16 cellular contexts compared by ENCODE assay signal in the genomic region with DNA sequence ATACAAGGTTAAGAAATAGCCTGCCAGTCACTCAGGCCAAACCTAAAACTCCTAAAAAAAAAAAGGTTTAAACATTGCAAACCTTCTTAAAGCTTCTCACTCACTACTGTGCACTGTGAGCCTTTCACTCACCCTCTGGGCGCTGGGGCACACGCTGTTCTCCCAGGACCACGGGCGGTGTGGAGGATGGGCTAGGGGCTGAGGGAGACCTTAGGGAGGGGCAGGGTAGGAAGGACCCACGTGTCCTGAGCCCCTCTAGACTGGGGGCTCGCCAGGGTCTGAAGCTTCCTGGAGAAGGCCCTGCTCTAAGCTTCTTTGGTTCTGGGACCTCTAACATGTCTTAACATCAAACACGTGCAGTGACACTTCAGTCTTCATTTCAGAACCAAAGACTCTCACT.
DNase-seq lines count a peak whose midpoint lies in the region; ATAC-seq, FAIRE-seq and TF ChIP-seq lines count a peak whose summit lies in the region.
"Had no signal": no experiment of that assay in that cellular context is flagged by ENCODE, and none has a peak within 500 bp of the region (broad histone marks: within the 10 kb centered on the region; RNA-seq: fewer than 3 reads in every experiment).

No MANE protein-coding gene starts in this region.

- peak overlapping the region; percentile 36 for H3K4me3 ChIP-seq in left ventricle myocardium inferior
- no peak overlapping the region for H3K4me3 ChIP-seq in right cardiac atrium (ENCODE audit: low read length)
- H3K4me3 ChIP-seq in kidney (ENCODE audit: low read length in 2 of 2): no peak overlapping the region
- no peak overlapping the region for H3K4me3 ChIP-seq in sigmoid colon
- H3K4me3 ChIP-seq in testis: no peak overlapping the region
- H3K4me3 ChIP-seq: A549, GM12878, HAP-1 had no signal

- no peak overlapping the region for H3K9ac ChIP-seq in kidney (ENCODE audit: low read length in 2 of 2)

- TF ChIP-seq POLR2A in sigmoid colon (IDR thresholded peaks at IDR 0.05): no peak
- no peak for TF ChIP-seq POLR2A in testis (IDR thresholded peaks at IDR 0.05)

- H3K9me3 ChIP-seq in left ventricle myocardium inferior (replicated peaks) (peaks cover 7% of the 10 kb centered on the region), right cardiac atrium (ENCODE audit: control insufficient read depth, low read length) (no peaks in the 10 kb centered on the region), kidney (ENCODE audit: control insufficient read depth in 1 of 2, low read length in 2 of 2) (no peaks in the 10 kb centered on the region), sigmoid colon (no peaks in the 10 kb centered on the region), testis (no peaks in the 10 kb centered on the region)
- H3K9me3 ChIP-seq: A549, HAP-1 had no signal

- TF ChIP-seq EP300 in sigmoid colon (IDR thresholded peaks at IDR 0.05): no peak

- H3K4me1 ChIP-seq in left ventricle myocardium inferior (peaks cover 13% of the 10 kb centered on the region), right cardiac atrium (ENCODE audit: control insufficient read depth, insufficient read depth, low read length) (no peaks in the 10 kb centered on the region), kidney (ENCODE audit: control insufficient read depth in 1 of 2, insufficient read depth in 1 of 2, low read depth in 1 of 2, low read length in 2 of 2) (no peaks in the 10 kb centered on the region), sigmoid colon (no peaks in the 10 kb centered on the region), testis (no peaks in the 10 kb centered on the region)
- H3K4me1 ChIP-seq: A549, HAP-1 had no signal

- no peak for ATAC-seq in right cardiac atrium
- ATAC-seq: A549; CD8-positive, alpha-beta T cell; GM12878 had no signal

- no peak for FAIRE-seq in kidney (lab: Jason Lieb, UNC)
- FAIRE-seq: A549, GM12878 had no signal

- no peaks in the 10 kb centered on the region for H3K36me3 ChIP-seq in left ventricle myocardium inferior
- no peaks in the 10 kb centered on the region for H3K36me3 ChIP-seq in kidney (ENCODE audit: control insufficient read depth in 1 of 2, insufficient read depth in 2 of 2, low read length in 2 of 2)
- H3K36me3 ChIP-seq in sigmoid colon: no peaks in the 10 kb centered on the region
- no peaks in the 10 kb centered on the region for H3K36me3 ChIP-seq in testis (ENCODE audit: low read depth, missing control alignments)
- H3K36me3 ChIP-seq: HAP-1 had no signal

- 86% methylated on average over 7 of the region's 7 CpGs for WGBS in right cardiac atrium
- 86 to 88% methylated on average over 7 of the region's 7 CpGs for WGBS in sigmoid colon, 2 donors
- WGBS in testis, 2 donors: 90 to 96% methylated on average over 7 of the region's 7 CpGs

- intact Hi-C loops in left ventricle myocardium inferior (cut with micrococcal nuclease): no loop called here
- intact Hi-C loops in right cardiac atrium (cut with DNase I): no loop called here
- intact Hi-C loops in kidney (cut with DNase I): no loop called here
- intact Hi-C loops in sigmoid colon (cut with DNase I): no loop called here
- intact Hi-C loops in testis (cut with DNase I; ENCODE audit: low total_unique reads): no loop called here

- peak; percentile 37 for DNase-seq in activated effector memory CD4-positive, alpha-beta T cell treated with anti-CD3 and anti-CD28 coated beads, Interleukin-2, amount 50 U/mL, for 16 hours
- no peak for DNase-seq in activated effector memory CD4-positive, alpha-beta T cell treated with Interleukin-2 at 50 U/mL for 16 hours
- no peak for DNase-seq in left ventricle myocardium inferior
- DNase-seq in right cardiac atrium: no peak
- peak; percentile 32 for DNase-seq in kidney
- peak; percentile 20 for DNase-seq in sigmoid colon
- no peak for DNase-seq in testis
- no peak for DNase-seq in activated CD4-positive, alpha-beta T cell treated with anti-CD3 and anti-CD28 coated beads for 4 hours
- DNase-seq: AML-193; Calu3; CD8-positive, alpha-beta T cell; DMS79 treated with DMSO at 0.1 percent for 48 hours had no signal

- H3K27ac ChIP-seq in left ventricle myocardium inferior (replicated peaks): peak overlapping the region; percentile 74
- H3K27ac ChIP-seq in right cardiac atrium (ENCODE audit: low read length): no peak overlapping the region
- H3K27ac ChIP-seq in kidney (ENCODE audit: low read depth in 2 of 2, low read length in 2 of 2): no peak overlapping the region
- H3K27ac ChIP-seq in sigmoid colon: no peak overlapping the region
- H3K27ac ChIP-seq in testis: no peak overlapping the region
- H3K27ac ChIP-seq: 22Rv1, A549 had no signal

- TF ChIP-seq CTCF in left ventricle myocardium inferior (IDR thresholded peaks at IDR 0.05; ENCODE audit: borderline replicate concordance): no peak
- no peak for TF ChIP-seq CTCF in kidney (IDR thresholded peaks at IDR 0.05; ENCODE audit: borderline replicate concordance, extremely low read depth, insufficient read depth)
- TF ChIP-seq CTCF in sigmoid colon (IDR thresholded peaks at IDR 0.05): no peak
- TF ChIP-seq CTCF in testis (IDR thresholded peaks at IDR 0.05): no peak

- H3K27me3 ChIP-seq in left ventricle myocardium inferior (ENCODE audit: low read depth) (peaks cover 16% of the 10 kb centered on the region), right cardiac atrium (ENCODE audit: control insufficient read depth, insufficient read depth) (no peaks in the 10 kb centered on the region), sigmoid colon (no peaks in the 10 kb centered on the region), testis (no peaks in the 10 kb centered on the region)

Comparison
In these comparisons a context has a peak if more than half of its experiments do, and no peak if none do; other contexts are left out.
1. DNase-seq: peak in activated effector memory CD4-positive, alpha-beta T cell treated with anti-CD3 and anti-CD28 coated beads, Interleukin-2, amount 50 U/mL, for 16 hours (single experiment), kidney (single experiment) and sigmoid colon (single experiment); none in activated effector memory CD4-positive, alpha-beta T cell treated with Interleukin-2 at 50 U/mL for 16 hours (single experiment), left ventricle myocardium inferior (single experiment), right cardiac atrium (0 of 3), testis (single experiment) and activated CD4-positive, alpha-beta T cell treated with anti-CD3 and anti-CD28 coated beads for 4 hours (0 of 2).